1 cellular context compared by ENCODE assay signal in genomic region chr7:55325371-55325792, GRCh38.
TF ChIP-seq lines count a peak whose summit lies in the region.

No MANE protein-coding gene starts in this region.

TF ChIP-seq in GM23338, 12 proteins besides CTCF, POLR2A, EP300 and RAD21 (continued from another document):
- TF ChIP-seq REST (IDR thresholded peaks at IDR 0.05; ENCODE audit: unreplicated experiment) (no peak), STAT1 (IDR thresholded peaks at IDR 0.05; ENCODE audit: unreplicated experiment) (no peak), NANOG (IDR thresholded peaks at IDR 0.05; ENCODE audit: borderline replicate concordance) (no peak)
TF ChIP-seq in GM23338: peak in this region for 0.
